Comparison of ENCODE assay signal across 17 cellular contexts in the genomic region with DNA sequence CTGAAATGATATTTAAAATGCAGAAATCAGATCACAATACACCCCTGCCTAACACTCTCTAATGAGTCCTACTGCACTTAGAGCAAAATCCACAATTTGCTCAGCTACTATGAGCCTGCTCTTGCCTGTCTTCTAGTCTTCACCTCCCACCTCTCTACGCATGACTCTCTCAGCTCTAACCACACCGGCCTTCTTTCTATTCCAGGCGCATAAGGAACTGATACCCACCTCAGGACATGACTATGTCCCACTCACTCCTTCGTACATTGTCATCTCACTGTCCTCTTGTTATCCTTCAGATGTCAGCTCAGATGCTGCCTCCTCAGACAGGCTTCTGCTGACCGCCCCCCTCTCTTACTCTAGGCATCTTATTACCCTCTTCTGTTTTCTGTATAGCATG.
A peak's percentile ranks its signal among the peaks of the same experiment; 100 is the strongest.
DNase-seq lines count a peak whose midpoint lies in the region; ATAC-seq and TF ChIP-seq lines count a peak whose summit lies in the region.
"Had no signal": no experiment of that assay in that cellular context is flagged by ENCODE, and none has a peak within 500 bp of the region (broad histone marks: within the 10 kb centered on the region; RNA-seq: fewer than 3 reads in every experiment).

No MANE protein-coding gene starts in this region.

- ATAC-seq in GM19035 (IDR thresholded peaks at IDR 0.05; ENCODE audit: unreplicated experiment) (peak; percentile 91), GM21786 (IDR thresholded peaks at IDR 0.05; ENCODE audit: unreplicated experiment) (peak; percentile 95), HG03342 (IDR thresholded peaks at IDR 0.05; ENCODE audit: unreplicated experiment) (peak; percentile 93)

- DNase-seq in GM06990 (ENCODE audit: extremely low read depth, insufficient read length): peak; percentile 31
- DNase-seq in activated effector memory CD4-positive, alpha-beta T cell treated with anti-CD3 and anti-CD28 coated beads, Interleukin-2, amount 50 U/mL, for 16 hours: no peak
- no peak for DNase-seq in iPS-NIHi11 (ENCODE audit: low spot score)
- no peak for DNase-seq in activated T-helper 2 cell treated with anti-CD3 and anti-CD28 coated beads, Interferon-gamma antibody, Interleukin-2, Interleukin-4, amounts not matched to agents 10 μg/mL and 5 μg/mL and 100 μg/mL, durations not matched to agents 14 hours and 24 hours and 36 hours (ENCODE audit: low spot score)
- DNase-seq in thyroid gland: no peak
- DNase-seq: activated T-cell treated with anti-CD3 and anti-CD28 coated beads, Interleukin-2, amount 50 U/mL, for 24 hours; endodermal cell; NCI-H69; SHP77 treated with DMSO at 0.1 percent for 48 hours; tibial artery had no signal

- no peaks in the 10 kb centered on the region for H3K9me3 ChIP-seq in thyroid gland
- H3K9me3 ChIP-seq: A549, tibial artery had no signal

- TF ChIP-seq CTCF in GM06990 (IDR thresholded peaks at IDR 0.05; ENCODE audit: insufficient read depth, low read length, poor library complexity, severe bottlenecking) (no peak), thyroid gland (IDR thresholded peaks at IDR 0.05) (no peak)

- intact Hi-C loops in activated T-helper 2 cell treated with anti-CD3 and anti-CD28 coated beads, Interferon-gamma antibody, Interleukin-2, Interleukin-4, amounts not matched to agents 10 μg/mL and 5 μg/mL and 100 μg/mL, durations not matched to agents 14 hours and 24 hours and 36 hours (cut with micrococcal nuclease): no loop called here
- intact Hi-C loops in thyroid gland (cut with DNase I): no loop called here

- H3K27me3 Mint-ChIP-seq in activated T-helper 2 cell treated with anti-CD3 and anti-CD28 coated beads, Interferon-gamma antibody, Interleukin-2, Interleukin-4, amounts not matched to agents 10 μg/mL and 5 μg/mL and 100 μg/mL, durations not matched to agents 14 hours and 24 hours and 36 hours (ENCODE audit: low read depth): no peaks in the 10 kb centered on the region
- H3K27me3 Mint-ChIP-seq: activated T-cell treated with anti-CD3 and anti-CD28 coated beads, Interleukin-2, amount 50 U/mL, for 24 hours; brain had no signal

- H3K4me1 ChIP-seq in thyroid gland: no peaks in the 10 kb centered on the region
- H3K4me1 ChIP-seq: A549, tibial artery had no signal

- H3K4me1 Mint-ChIP-seq in activated T-helper 2 cell treated with anti-CD3 and anti-CD28 coated beads, Interferon-gamma antibody, Interleukin-2, Interleukin-4, amounts not matched to agents 10 μg/mL and 5 μg/mL and 100 μg/mL, durations not matched to agents 14 hours and 24 hours and 36 hours (ENCODE audit: low read depth): no peaks in the 10 kb centered on the region
- H3K4me1 Mint-ChIP-seq: endodermal cell, nephron had no signal

- no peak overlapping the region for H3K27ac ChIP-seq in thyroid gland
- H3K27ac ChIP-seq: A549, tibial artery, VCaP had no signal

- 95% methylated on average over 5 of the region's 5 CpGs for WGBS in thyroid gland, 2 donors

- H3K36me3 Mint-ChIP-seq in activated T-helper 2 cell treated with anti-CD3 and anti-CD28 coated beads, Interferon-gamma antibody, Interleukin-2, Interleukin-4, amounts not matched to agents 10 μg/mL and 5 μg/mL and 100 μg/mL, durations not matched to agents 14 hours and 24 hours and 36 hours (ENCODE audit: low read depth): no peaks in the 10 kb centered on the region
- H3K36me3 Mint-ChIP-seq: brain had no signal

- H3K27me3 ChIP-seq in GM06990 (replicated peaks; ENCODE audit: control insufficient read depth, insufficient read depth, low read length) (no peaks in the 10 kb centered on the region), thyroid gland (no peaks in the 10 kb centered on the region)
- H3K27me3 ChIP-seq: tibial artery had no signal

- H3K9me3 Mint-ChIP-seq in activated T-helper 2 cell treated with anti-CD3 and anti-CD28 coated beads, Interferon-gamma antibody, Interleukin-2, Interleukin-4, amounts not matched to agents 10 μg/mL and 5 μg/mL and 100 μg/mL, durations not matched to agents 14 hours and 24 hours and 36 hours: peaks cover 25% of the 10 kb centered on the region
- H3K9me3 Mint-ChIP-seq: brain, endodermal cell, nephron had no signal

- H3K4me3 Mint-ChIP-seq in activated T-helper 2 cell treated with anti-CD3 and anti-CD28 coated beads, Interferon-gamma antibody, Interleukin-2, Interleukin-4, amounts not matched to agents 10 μg/mL and 5 μg/mL and 100 μg/mL, durations not matched to agents 14 hours and 24 hours and 36 hours (ENCODE audit: low read depth): no peak overlapping the region
- H3K4me3 Mint-ChIP-seq: activated T-cell treated with anti-CD3 and anti-CD28 coated beads, Interleukin-2, amount 50 U/mL, for 24 hours; brain; endodermal cell; nephron had no signal

- H3K36me3 ChIP-seq in GM06990 (ENCODE audit: control insufficient read depth, insufficient read depth, low read length) (no peaks in the 10 kb centered on the region), thyroid gland (no peaks in the 10 kb centered on the region)
- H3K36me3 ChIP-seq: tibial artery had no signal

- no peak for TF ChIP-seq POLR2A in thyroid gland (IDR thresholded peaks at IDR 0.05)

- H3K4me3 ChIP-seq in GM06990 (replicated peaks; ENCODE audit: low read depth, low read length) (no peak overlapping the region), thyroid gland (replicated peaks in 1 of 3) (no peak overlapping the region)
- H3K4me3 ChIP-seq: A549, tibial artery had no signal

- no peak overlapping the region for H3K27ac Mint-ChIP-seq in activated T-helper 2 cell treated with anti-CD3 and anti-CD28 coated beads, Interferon-gamma antibody, Interleukin-2, Interleukin-4, amounts not matched to agents 10 μg/mL and 5 μg/mL and 100 μg/mL, durations not matched to agents 14 hours and 24 hours and 36 hours
- H3K27ac Mint-ChIP-seq: activated T-cell treated with anti-CD3 and anti-CD28 coated beads, Interleukin-2, amount 50 U/mL, for 24 hours; endodermal cell; nephron had no signal
